In the genomic region with DNA sequence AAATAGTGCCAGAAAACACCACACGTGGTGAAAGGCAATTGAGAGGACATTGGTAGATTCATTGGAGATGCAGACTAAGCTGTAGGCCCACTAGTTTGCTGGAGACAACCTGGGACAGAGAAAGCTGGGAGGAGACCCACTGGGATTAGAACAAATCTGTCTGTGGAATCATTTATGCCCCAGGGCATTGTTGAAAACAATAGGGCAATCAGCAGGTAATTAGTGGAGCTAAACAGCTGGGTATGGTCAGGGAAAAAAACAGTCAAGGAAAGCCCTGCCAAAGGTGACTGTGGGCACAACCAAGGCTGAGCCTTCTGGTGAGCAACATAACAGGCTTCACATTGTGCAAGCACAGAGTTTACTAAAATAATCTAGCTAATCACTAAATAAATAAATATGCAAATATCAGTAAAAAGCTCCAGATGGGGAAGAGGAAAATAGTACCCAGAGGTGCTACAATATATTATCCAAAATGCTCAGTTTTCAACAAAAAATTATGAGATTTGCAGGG, we compare ENCODE assay signal across 16 cellular contexts.
"Had no signal": no experiment of that assay in that cellular context is flagged by ENCODE, and none has a peak within 500 bp of the region (broad histone marks: within the 10 kb centered on the region; RNA-seq: fewer than 3 reads in every experiment).

No MANE protein-coding gene starts in this region.

- H3K9me3 ChIP-seq: colonic mucosa, heart right ventricle, mucosa of descending colon, psoas muscle, tibial nerve had no signal

- H3K36me3 ChIP-seq: colonic mucosa, neural progenitor cell, tibial nerve had no signal

- H3K4me1 ChIP-seq: colonic mucosa, heart right ventricle, neural progenitor cell, psoas muscle, tibial nerve had no signal

- H3K9ac ChIP-seq: neural progenitor cell had no signal

- H3K27me3 ChIP-seq: colonic mucosa, heart right ventricle, neural progenitor cell, tibial nerve had no signal

- ATAC-seq: activated CD8-positive, alpha-beta T cell treated with anti-CD3 and anti-CD28 coated beads for 36 hours; activated T-cell treated with anti-CD3 and anti-CD28 coated beads, Interleukin-2, amount 50 U/mL, for 4 hours; esophagus mucosa; heart right ventricle; mucosa of descending colon; psoas muscle; right cardiac atrium had no signal

- H3K4me3 ChIP-seq: colonic mucosa, heart right ventricle, mucosa of descending colon, neural progenitor cell, psoas muscle, tibial nerve had no signal

- DNase-seq: activated CD4-positive, alpha-beta T cell treated with anti-CD3 and anti-CD28 coated beads for 48 hours; activated CD4-positive, CD25-positive, alpha-beta regulatory T cell; activated CD8-positive, alpha-beta T cell treated with anti-CD3 and anti-CD28 coated beads for 36 hours; activated naive CD4-positive, alpha-beta T cell treated with anti-CD3 and anti-CD28 coated beads for 36 hours; activated T-cell treated with anti-CD3 and anti-CD28 coated beads, Interleukin-2, amount 50 U/mL, for 4 hours; aorta; colonic mucosa; heart right ventricle; mucosa of descending colon; naive B cell; psoas muscle; right cardiac atrium; T-helper 9 cell had no signal

- H3K4me2 ChIP-seq: neural progenitor cell had no signal

- H3K27ac ChIP-seq: colonic mucosa, heart right ventricle, neural progenitor cell, psoas muscle, tibial nerve had no signal
